1 cellular context compared by ENCODE assay signal in the genomic region with DNA sequence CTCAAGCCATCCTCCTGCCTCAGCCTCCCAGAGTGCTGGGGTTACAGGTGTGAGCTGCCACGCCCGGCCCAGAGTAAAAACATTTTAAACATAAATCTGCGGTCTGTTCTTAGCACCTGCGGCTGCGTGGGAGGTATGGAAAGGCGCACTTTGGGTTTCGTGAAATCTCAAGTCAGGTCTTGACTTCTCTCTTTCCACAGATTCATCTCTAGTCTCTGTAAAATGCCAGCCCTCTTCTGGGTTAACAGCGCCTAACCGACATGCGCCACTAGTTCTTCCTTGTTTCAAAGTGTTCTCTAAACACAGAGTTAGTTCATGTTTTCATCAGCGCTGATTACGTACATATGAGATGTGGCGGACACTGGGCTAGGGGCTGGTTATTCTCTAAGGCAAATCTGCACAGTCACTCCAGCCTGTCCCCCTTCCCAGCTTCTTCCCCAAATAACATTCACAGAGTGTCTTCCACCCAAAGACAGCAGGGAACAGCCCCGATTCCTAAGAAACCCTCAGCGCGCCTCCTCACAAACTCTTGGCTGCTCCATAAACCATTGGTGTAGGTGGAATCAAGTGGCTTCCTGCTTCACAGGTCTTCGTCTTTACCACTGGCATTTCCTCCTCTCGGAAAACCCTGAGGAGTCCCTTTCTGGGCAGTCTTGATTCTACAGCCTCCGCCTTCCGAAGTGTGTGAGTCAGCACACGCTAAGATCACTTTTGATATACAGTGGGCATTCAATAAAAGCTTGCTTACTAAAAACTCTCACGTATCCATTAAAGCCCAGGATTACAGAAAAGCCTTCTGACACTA.
TF ChIP-seq lines count a peak whose summit lies in the region.

No MANE protein-coding gene starts in this region.

TF ChIP-seq in endothelial cell of umbilical vein, 7 proteins besides CTCF, POLR2A, EP300 and RAD21:
- TF ChIP-seq POLR2AphosphoS5 (IDR thresholded peaks at IDR 0.05; ENCODE audit: insufficient read depth, low read depth, low read length) (peak; percentile 18), FOS (IDR thresholded peaks at IDR 0.05; ENCODE audit: borderline replicate concordance, insufficient read depth, low read length) (peak; percentile 86), JUN (IDR thresholded peaks at IDR 0.05; ENCODE audit: borderline replicate concordance, insufficient read depth, insufficient read length, low read depth) (peak; percentile 55), MYC (IDR thresholded peaks at IDR 0.05; ENCODE audit: low read depth, low read length) (no peak), EZH2 (IDR thresholded peaks at IDR 0.05; ENCODE audit: borderline replicate concordance, low read depth, low read length, severe bottlenecking) (no peak), GATA2 (IDR thresholded peaks at IDR 0.05; ENCODE audit: insufficient read depth, insufficient read length, low read depth, low read length) (peak; percentile 72)
- TF ChIP-seq, protein P1, sequence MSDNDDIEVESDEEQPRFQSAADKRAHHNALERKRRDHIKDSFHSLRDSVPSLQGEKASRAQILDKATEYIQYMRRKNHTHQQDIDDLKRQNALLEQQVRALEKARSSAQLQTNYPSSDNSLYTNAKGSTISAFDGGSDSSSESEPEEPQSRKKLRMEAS (IDR thresholded peaks at IDR 0.05; ENCODE audit: insufficient read depth, insufficient read length) = no peak
